ENCODE assay signal across 28 cellular contexts in the genomic region with DNA sequence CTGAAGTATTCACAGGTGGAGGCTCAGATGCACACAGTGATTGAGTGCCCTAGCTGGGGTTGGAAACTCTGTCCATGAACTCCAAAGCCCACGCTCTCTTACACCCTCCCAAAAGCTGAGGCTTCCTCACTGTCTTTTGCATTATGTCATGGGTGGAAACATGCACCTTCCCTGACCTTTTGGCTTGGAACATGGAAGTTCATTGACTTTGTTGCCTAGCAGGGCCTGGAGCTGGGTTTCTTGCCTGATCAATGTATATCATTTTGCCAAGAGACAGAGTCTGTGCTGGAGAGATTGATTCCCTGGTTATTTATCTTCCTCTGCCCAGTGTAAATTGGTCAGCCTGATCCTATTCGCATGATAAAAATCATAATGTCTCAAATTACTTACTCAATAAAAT.
"Had no signal": no experiment of that assay in that cellular context is flagged by ENCODE, and none has a peak within 500 bp of the region (broad histone marks: within the 10 kb centered on the region; RNA-seq: fewer than 3 reads in every experiment).

No MANE protein-coding gene starts in this region.

- H3K36me3 Mint-ChIP-seq: activated CD8-positive, alpha-beta memory T cell treated with anti-CD3 and anti-CD28 coated beads, Interleukin-2, amount 10 ng/mL, durations not matched to agents 7 days and 5 days; activated naive CD8-positive, alpha-beta T cell treated with anti-CD3 and anti-CD28 coated beads for 36 hours had no signal

- H3K4me3 Mint-ChIP-seq: activated CD4-positive, alpha-beta T cell treated with anti-CD3 and anti-CD28 coated beads, Interleukin-2, amount 10 ng/mL, durations not matched to agents 24 days and 14 days; activated CD8-positive, alpha-beta memory T cell treated with anti-CD3 and anti-CD28 coated beads, Interleukin-2, amount 10 ng/mL, durations not matched to agents 7 days and 5 days; activated naive CD4-positive, alpha-beta T cell treated with anti-CD3 and anti-CD28 coated beads for 36 hours; activated naive CD8-positive, alpha-beta T cell treated with anti-CD3 and anti-CD28 coated beads for 36 hours had no signal

- H3K4me1 ChIP-seq: SJCRH30 had no signal

- H3K36me3 ChIP-seq: brain microvascular endothelial cell, SJCRH30, WERI-Rb-1 had no signal

- H3K27ac ChIP-seq: brain microvascular endothelial cell, SJCRH30, SK-N-MC, WERI-Rb-1 had no signal

- H3K9me3 ChIP-seq: SJCRH30 had no signal

- FAIRE-seq: K562 had no signal

- ATAC-seq: activated CD8-positive, alpha-beta memory T cell treated with anti-CD3 and anti-CD28 coated beads, Interleukin-2, amount 10 ng/mL, durations not matched to agents 7 days and 5 days; K562; Panc1 had no signal

- H3K27me3 Mint-ChIP-seq: activated CD4-positive, alpha-beta T cell treated with anti-CD3 and anti-CD28 coated beads, Interleukin-2, amount 10 ng/mL, durations not matched to agents 24 days and 14 days; activated CD8-positive, alpha-beta memory T cell treated with anti-CD3 and anti-CD28 coated beads, Interleukin-2, amount 10 ng/mL, durations not matched to agents 7 days and 5 days; activated naive CD8-positive, alpha-beta T cell treated with anti-CD3 and anti-CD28 coated beads for 36 hours had no signal

- DNase-seq: activated CD4-positive, alpha-beta T cell treated with anti-CD3 and anti-CD28 coated beads for 1 hour; activated CD4-positive, CD25-positive, alpha-beta regulatory T cell; activated CD8-positive, alpha-beta memory T cell treated with anti-CD3 and anti-CD28 coated beads for 24 hours; activated CD8-positive, alpha-beta memory T cell treated with anti-CD3 and anti-CD28 coated beads, Interleukin-2, amount 10 ng/mL, durations not matched to agents 7 days and 5 days; activated CD8-positive, alpha-beta memory T cell treated with anti-CD3 and anti-CD28 coated beads, Interleukin-2, amount 50 U/mL, for 48 hours; activated gamma-delta T cell treated with Interleukin-2 at 50 U/mL for 16 hours; activated naive CD8-positive, alpha-beta T cell treated with anti-CD3 and anti-CD28 coated beads for 36 hours; amniotic stem cell; aorta; brain microvascular endothelial cell; NCI-H1105; NCI-H1417 treated with DMSO at 0.1 percent for 48 hours; NCI-H187 treated with DMSO at 0.1 percent for 48 hours; NCI-H2081; NCI-H226; NCI-H446 treated with DMSO at 0.1 percent for 48 hours; NCI-H524; NCI-H69; NCI-H82; SHP77; SJCRH30; T1000; WERI-Rb-1 had no signal

- H3K4me3 ChIP-seq: K562, SJCRH30, SK-N-MC had no signal

- H3K27ac Mint-ChIP-seq: activated CD4-positive, alpha-beta T cell treated with anti-CD3 and anti-CD28 coated beads, Interleukin-2, amount 10 ng/mL, durations not matched to agents 24 days and 14 days; activated CD8-positive, alpha-beta memory T cell treated with anti-CD3 and anti-CD28 coated beads, Interleukin-2, amount 10 ng/mL, durations not matched to agents 7 days and 5 days; activated naive CD4-positive, alpha-beta T cell treated with anti-CD3 and anti-CD28 coated beads for 36 hours; activated naive CD8-positive, alpha-beta T cell treated with anti-CD3 and anti-CD28 coated beads for 36 hours had no signal

- H3K27me3 ChIP-seq: brain microvascular endothelial cell, SJCRH30 had no signal

- H3K9me3 Mint-ChIP-seq: activated naive CD4-positive, alpha-beta T cell treated with anti-CD3 and anti-CD28 coated beads for 36 hours; activated naive CD8-positive, alpha-beta T cell treated with anti-CD3 and anti-CD28 coated beads for 36 hours had no signal
